ENCODE assay signal across 27 cellular contexts in genomic region chr11:60766547-60766946, GRCh38. TPM values are rescaled to one million over a fixed set of nuclear protein-coding genes. Genes with fewer than 3 reads are reported as not detected.
"Had no signal": no experiment of that assay in that cellular context is flagged by ENCODE, and none has a peak within 500 bp of the region (broad histone marks: within the 10 kb centered on the region; RNA-seq: fewer than 3 reads in every experiment).

No MANE protein-coding gene starts in this region.

- H3K4me3 ChIP-seq: gastrocnemius medialis, left lung, mucosa of descending colon, psoas muscle, skin epidermis, suprapubic skin, transverse colon, vagina had no signal

- H3K27ac ChIP-seq: epithelial cell of prostate, gastrocnemius medialis, left lung, psoas muscle, skin epidermis, suprapubic skin, transverse colon, vagina had no signal

- H3K9me3 ChIP-seq: gastrocnemius medialis, left lung, mucosa of descending colon, psoas muscle, suprapubic skin, transverse colon, vagina had no signal

- H3K27me3 ChIP-seq: vagina had no signal

- H3K9me3 Mint-ChIP-seq: endodermal cell; mesothelial cell of epicardium; natural killer cell treated with Interleukin-12 subunit alpha and Interleukin-12 subunit beta and Interleukin-15 and Interleukin-18, amount 100 ng/mL, for 72 hours; neural crest cell; stimulated activated naive CD8-positive, alpha-beta T cell treated with anti-CD3 and anti-CD28 coated beads, Interleukin-15, amount 100 ng/mL, for 72 hours had no signal

- H3K36me3 ChIP-seq: gastrocnemius medialis, left lung, suprapubic skin, transverse colon, vagina had no signal

- DNase-seq: effector CD8-positive, alpha-beta T cell; gastrocnemius medialis; kidney; left lung; mesenchymal stem cell; naive B cell; psoas muscle; right cardiac atrium; stimulated activated naive CD4-positive, alpha-beta T cell; transverse colon had no signal

- ATAC-seq: esophagus mucosa; gastrocnemius medialis; left lung; natural killer cell treated with Interleukin-12 subunit alpha and Interleukin-12 subunit beta and Interleukin-15 and Interleukin-18, amount 100 ng/mL, for 72 hours had no signal

- H3K36me3 Mint-ChIP-seq: mesothelial cell of epicardium; naive B cell; natural killer cell treated with Interleukin-12 subunit alpha and Interleukin-12 subunit beta and Interleukin-15 and Interleukin-18, amount 100 ng/mL, for 72 hours had no signal

- H3K4me1 Mint-ChIP-seq: endodermal cell; mesothelial cell of epicardium; neural crest cell; stimulated activated naive CD8-positive, alpha-beta T cell treated with anti-CD3 and anti-CD28 coated beads, Interleukin-15, amount 100 ng/mL, for 72 hours had no signal

- H3K27ac Mint-ChIP-seq: endodermal cell; mesothelial cell of epicardium; natural killer cell treated with Interleukin-12 subunit alpha and Interleukin-12 subunit beta and Interleukin-15 and Interleukin-18, amount 100 ng/mL, for 72 hours; stimulated activated naive CD8-positive, alpha-beta T cell treated with anti-CD3 and anti-CD28 coated beads, Interleukin-15, amount 100 ng/mL, for 72 hours had no signal

- H3K4me3 Mint-ChIP-seq: endodermal cell; mesothelial cell of epicardium; natural killer cell treated with Interleukin-12 subunit alpha and Interleukin-12 subunit beta and Interleukin-15 and Interleukin-18, amount 100 ng/mL, for 72 hours; neural crest cell; stimulated activated naive CD8-positive, alpha-beta T cell treated with anti-CD3 and anti-CD28 coated beads, Interleukin-15, amount 100 ng/mL, for 72 hours had no signal

- H3K4me1 ChIP-seq: suprapubic skin, transverse colon, vagina had no signal

RNA-seq across cellular contexts. Expression of gene MS4A15, which starts 9.9 kb away (rescaled TPM):
- total RNA-seq: endodermal cell; esophagus mucosa; gastrocnemius medialis; glomerular endothelial cell; kidney; lower leg skin; lung microvascular endothelial cell; natural killer cell treated with Interleukin-12 subunit alpha and Interleukin-12 subunit beta and Interleukin-15 and Interleukin-18, amount 100 ng/mL, for 72 hours; neural crest cell; osteocyte; psoas muscle; renal cortical epithelial cell; right cardiac atrium; suprapubic skin; transverse colon; ureter; vagina had no signal
- polyA plus RNA-seq: psoas muscle, right cardiac atrium had no signal

RNA-seq across cellular contexts. Expression of gene MS4A10, which starts 18.6 kb away (rescaled TPM):
- total RNA-seq: endodermal cell; esophagus mucosa; gastrocnemius medialis; glomerular endothelial cell; kidney; left lung; lower leg skin; lung microvascular endothelial cell; mesothelial cell of epicardium; natural killer cell treated with Interleukin-12 subunit alpha and Interleukin-12 subunit beta and Interleukin-15 and Interleukin-18, amount 100 ng/mL, for 72 hours; neural crest cell; osteocyte; psoas muscle; renal cortical epithelial cell; right cardiac atrium; suprapubic skin; ureter; vagina had no signal
- polyA plus RNA-seq: right cardiac atrium had no signal

RNA-seq across cellular contexts. Expression of gene MS4A18, which starts 42.0 kb away (rescaled TPM):
- total RNA-seq: endodermal cell; esophagus mucosa; gastrocnemius medialis; glomerular endothelial cell; kidney; left lung; lower leg skin; lung microvascular endothelial cell; mesothelial cell of epicardium; mucosa of descending colon; natural killer cell treated with Interleukin-12 subunit alpha and Interleukin-12 subunit beta and Interleukin-15 and Interleukin-18, amount 100 ng/mL, for 72 hours; neural crest cell; osteocyte; psoas muscle; renal cortical epithelial cell; right cardiac atrium; suprapubic skin; transverse colon; ureter; vagina had no signal
- polyA plus RNA-seq: psoas muscle, right cardiac atrium had no signal
